8 cellular contexts compared by ENCODE assay signal in genomic region chr13:87671824-87672603, GRCh38.
A peak's percentile ranks its signal among the peaks of the same experiment; 100 is the strongest.
DNase-seq lines count a peak whose midpoint lies in the region; ATAC-seq lines count a peak whose summit lies in the region.

No MANE protein-coding gene starts in this region.

- H3K27me3 ChIP-seq in layer of hippocampus (ENCODE audit: control insufficient read depth, insufficient read depth, low read length) (no peaks in the 10 kb centered on the region), stomach smooth muscle (ENCODE audit: control insufficient read depth in 1 of 2, insufficient read depth in 2 of 2, low read length in 2 of 2) (peaks cover 29 to 60% of the 10 kb centered on the region in 2 donors)

- H3K4me3 ChIP-seq in stomach smooth muscle (ENCODE audit: low read length in 2 of 2): peak overlapping the region; percentile 73 to 77

- peak; percentile 5 for DNase-seq in AG08396 (ENCODE audit: low spot score)
- peak; percentile 26 for DNase-seq in astrocyte of the hippocampus (ENCODE audit: low read depth, low spot score)
- no peak for DNase-seq in GM19238 (ENCODE audit: insufficient read length, low spot score)
- DNase-seq in NOMO-1 treated with DMSO at 0.1 percent for 48 hours (lab: John Stamatoyannopoulos, UW; ENCODE audit: unreplicated experiment): no peak

- no peak overlapping the region for H3K9ac ChIP-seq in stomach smooth muscle (ENCODE audit: low read length in 2 of 2)

- H3K27ac ChIP-seq in layer of hippocampus (ENCODE audit: low read depth, low read length): peak overlapping the region; percentile 62
- H3K27ac ChIP-seq in stomach smooth muscle (ENCODE audit: low read length): no peak overlapping the region

- H3K9me3 ChIP-seq in stomach smooth muscle (ENCODE audit: control insufficient read depth in 2 of 2, low read length in 2 of 2): no peaks in the 10 kb centered on the region

- H3K4me1 ChIP-seq in stomach smooth muscle (ENCODE audit: control insufficient read depth, insufficient read depth, low read length): peaks cover 18% of the 10 kb centered on the region

- peak; percentile 3 for ATAC-seq in HG03354 (IDR thresholded peaks at IDR 0.05; ENCODE audit: poor library complexity, severe bottlenecking, unreplicated experiment)
- no peak for ATAC-seq in HG03095 (IDR thresholded peaks at IDR 0.05; ENCODE audit: unreplicated experiment)

- H3K36me3 ChIP-seq in stomach smooth muscle (ENCODE audit: control insufficient read depth in 2 of 2, insufficient read depth in 2 of 2, low read length in 2 of 2): peaks cover 0 to 2% of the 10 kb centered on the region in 2 donors

Comparison
In these comparisons a context has a peak if more than half of its experiments do, and no peak if none do; other contexts are left out.
1. DNase-seq: peak in AG08396 (single experiment) and astrocyte of the hippocampus (single experiment); none in GM19238 (single experiment) and NOMO-1 treated with DMSO at 0.1 percent for 48 hours (single experiment).